1 cellular context compared by ENCODE assay signal in genomic region chr2:178480227-178481181, GRCh38.
TF ChIP-seq lines count a peak whose summit lies in the region.

Gene PLEKHA3 (plus strand): TSS chr2:178480457. CDS start chr2:178480870, 413 bp downstream.

TF ChIP-seq in GM12878, 131 proteins besides CTCF, POLR2A, EP300 and RAD21 (continued from another document):
- TF ChIP-seq POU2F2 (IDR thresholded peaks at IDR 0.05; ENCODE audit: borderline replicate concordance, low read depth, low read length) (no peak), IKZF2 (IDR thresholded peaks at IDR 0.05) (peak in 1 of 2 experiments; percentile 3; a peak in 1 of 4 replicates), POLR2AphosphoS2 (IDR thresholded peaks at IDR 0.05; ENCODE audit: low read depth, low read length) (no peak), PKNOX1 (IDR thresholded peaks at IDR 0.05) (no peak), IRF5 (IDR thresholded peaks at IDR 0.05; ENCODE audit: borderline replicate concordance) (no peak), DPF2 (IDR thresholded peaks at IDR 0.05) (peak; percentile 75; the same call in 1 of the 2 replicates), E4F1 (IDR thresholded peaks at IDR 0.05; ENCODE audit: borderline replicate concordance, partially characterized antibody) (peak; percentile 46), ASH2L (IDR thresholded peaks at IDR 0.05; ENCODE audit: borderline replicate concordance, low read depth) (peak; percentile 31; the same call in 1 of the 2 replicates), ETV6 (conservative IDR thresholded peaks at IDR 0.05 in 1 of 2, IDR thresholded peaks at IDR 0.05 in 1 of 2; ENCODE audit: borderline replicate concordance in 1 of 2, low read depth in 1 of 2) (peak in 1 of 2 experiments; percentile 28; a peak in 1 of 4 replicates), TAF1 (IDR thresholded peaks at IDR 0.05; ENCODE audit: borderline replicate concordance, low read depth, low read length) (peak; percentile 63; the same call in 1 of the 2 replicates), LARP7 (IDR thresholded peaks at IDR 0.05) (peak; percentile 67), MXI1 (IDR thresholded peaks at IDR 0.05; ENCODE audit: low read depth, low read length) (peak; percentile 59; the same call in 1 of the 2 replicates), RELA (IDR thresholded peaks at IDR 0.05; ENCODE audit: borderline replicate concordance, partially characterized antibody) (peak; percentile 22), ZSCAN29 (IDR thresholded peaks at IDR 0.05) (no peak), YBX1 (IDR thresholded peaks at IDR 0.05) (no peak), NR2F1 (conservative IDR thresholded peaks at IDR 0.05) (peak; percentile 75), RBBP5 (conservative IDR thresholded peaks at IDR 0.05) (no peak), MEF2B (IDR thresholded peaks at IDR 0.05; ENCODE audit: partially characterized antibody, poor library complexity, severe bottlenecking) (no peak), JUNB (IDR thresholded peaks at IDR 0.05) (no peak), CBX3 (IDR thresholded peaks at IDR 0.05; ENCODE audit: borderline replicate concordance, low read depth) (no peak), YY1 (IDR thresholded peaks at IDR 0.05; ENCODE audit: low read depth, low read length) (no peak), NR2C1 (IDR thresholded peaks at IDR 0.05) (peak; percentile 90), IKZF1 (conservative IDR thresholded peaks at IDR 0.05) (peak; percentile 88), CBX5 (IDR thresholded peaks at IDR 0.05; ENCODE audit: low read depth) (0 out of 2 replicates have a peak, but pooled peaks have one; percentile 38), BCL11A (IDR thresholded peaks at IDR 0.05; ENCODE audit: low read depth, low read length) (no peak), BRCA1 (IDR thresholded peaks at IDR 0.05; ENCODE audit: low read depth, low read length) (no peak), GABPA (IDR thresholded peaks at IDR 0.05; ENCODE audit: low read depth) (peak; percentile 55; the same call in 1 of the 2 replicates), BACH1 (IDR thresholded peaks at IDR 0.05; ENCODE audit: borderline replicate concordance) (peak; percentile 70), USF2 (IDR thresholded peaks at IDR 0.05; ENCODE audit: borderline replicate concordance, low read depth, low read length) (no peak), BCL3 (IDR thresholded peaks at IDR 0.05; ENCODE audit: borderline replicate concordance, insufficient read depth, low read depth, low read length, poor library complexity, severe bottlenecking) (no peak), RB1 (IDR thresholded peaks at IDR 0.05; ENCODE audit: borderline replicate concordance) (0 out of 2 replicates have a peak, but pooled peaks have one; percentile 14), CREM (IDR thresholded peaks at IDR 0.05; ENCODE audit: low read depth) (peak; percentile 38; the same call in 1 of the 2 replicates), NRF1 (conservative IDR thresholded peaks at IDR 0.05; ENCODE audit: low read depth, low read length) (peak; percentile 36), MLLT1 (IDR thresholded peaks at IDR 0.05) (0 out of 2 replicates have a peak, but pooled peaks have one; percentile 30), ZNF207 (IDR thresholded peaks at IDR 0.05; ENCODE audit: borderline replicate concordance) (no peak), PAX5 (IDR thresholded peaks at IDR 0.05; ENCODE audit: borderline replicate concordance, low read depth, low read length) (0 out of 2 replicates have a peak, but pooled peaks have one; percentile 32), CREB1 (IDR thresholded peaks at IDR 0.05; ENCODE audit: low read depth) (peak; percentile 62), GATAD2B (conservative IDR thresholded peaks at IDR 0.05; ENCODE audit: low read depth) (peak; percentile 89)
